ENCODE assay signal across 8 cellular contexts in genomic region chr2:189763908-189764661, GRCh38. TPM values are rescaled to one million over a fixed set of nuclear protein-coding genes. Genes with fewer than 3 reads are reported as not detected.
A peak's percentile ranks its signal among the peaks of the same experiment; 100 is the strongest.
DNase-seq lines count a peak whose midpoint lies in the region; ATAC-seq, FAIRE-seq and TF ChIP-seq lines count a peak whose summit lies in the region.

No MANE protein-coding gene starts in this region.

- peaks cover 36% of the 10 kb centered on the region for H3K36me3 Mint-ChIP-seq in Calu3 (ENCODE audit: insufficient read depth, unreplicated experiment)
- peaks cover 16% of the 10 kb centered on the region for H3K36me3 Mint-ChIP-seq in activated T-helper 1 cell treated with anti-CD3 and anti-CD28 coated beads, Interleukin-12 subunit alpha, Interleukin-12 subunit beta, Interleukin-2, Interleukin-4 antibody, amounts not matched to agents 30 ng/mL and 10 ng/mL and 1 ng/mL, durations not matched to agents 14 hours and 24 hours and 36 hours (ENCODE audit: low read depth)
- peaks cover 16% of the 10 kb centered on the region for H3K36me3 Mint-ChIP-seq in mesothelial cell of epicardium

- no peak for ATAC-seq in left colon

- H3K27ac ChIP-seq in HL-60 (replicated peaks) (peak overlapping the region; percentile 80), vagina (no peak overlapping the region)

- CTCF ChIA-PET in Calu3 (lab: Charles Lee), result interaction anchor here (2.7 kb wide), 1 partner anchor 9 kb away, joined by 12 read pairs; no protein-coding TSS in a partner anchor

- H3K4me1 ChIP-seq in vagina, result peaks cover 5% of the 10 kb centered on the region

- H3K4me3 Mint-ChIP-seq in Calu3 (ENCODE audit: low read depth, unreplicated experiment) (peak overlapping the region; percentile 89), mesothelial cell of epicardium (peak overlapping the region; percentile 94)
- H3K4me3 Mint-ChIP-seq in activated T-helper 1 cell treated with anti-CD3 and anti-CD28 coated beads, Interleukin-12 subunit alpha, Interleukin-12 subunit beta, Interleukin-2, Interleukin-4 antibody, amounts not matched to agents 30 ng/mL and 10 ng/mL and 1 ng/mL, durations not matched to agents 14 hours and 24 hours and 36 hours, result peak overlapping the region; percentile 92

- TF ChIP-seq POLR2A in vagina (IDR thresholded peaks at IDR 0.05), result no peak

- H3K36me3 ChIP-seq in vagina, result no peaks in the 10 kb centered on the region

- intact Hi-C loops in Calu3 (cut with micrococcal nuclease; ENCODE audit: unreplicated experiment) (loop anchor here (5.0 kb wide), 1 partner anchor 102 kb away; the partner anchor contains the start of gene ASNSD1), left colon (cut with DNase I, micrococcal nuclease) (loop anchor here in 1 of 2 donors (5.0 kb wide), 1 partner anchor 97 kb away; no protein-coding TSS in a partner anchor), vagina (cut with DNase I) (no loop called here)
- intact Hi-C loops in activated T-helper 1 cell treated with anti-CD3 and anti-CD28 coated beads, Interleukin-12 subunit alpha, Interleukin-12 subunit beta, Interleukin-2, Interleukin-4 antibody, amounts not matched to agents 30 ng/mL and 10 ng/mL and 1 ng/mL, durations not matched to agents 14 hours and 24 hours and 36 hours (cut with micrococcal nuclease), result loop anchor here (2.0 kb wide), 2 partner anchors 555 to 1119 kb away; partner anchors contain the start of gene HIBCH

- no peaks in the 10 kb centered on the region for H3K4me1 Mint-ChIP-seq in Calu3 (ENCODE audit: low read depth, unreplicated experiment)
- H3K4me1 Mint-ChIP-seq in activated T-helper 1 cell treated with anti-CD3 and anti-CD28 coated beads, Interleukin-12 subunit alpha, Interleukin-12 subunit beta, Interleukin-2, Interleukin-4 antibody, amounts not matched to agents 30 ng/mL and 10 ng/mL and 1 ng/mL, durations not matched to agents 14 hours and 24 hours and 36 hours (ENCODE audit: low read depth), result peaks cover 14% of the 10 kb centered on the region
- H3K4me1 Mint-ChIP-seq in mesothelial cell of epicardium, result peaks cover 13% of the 10 kb centered on the region

- H3K4me3 ChIP-seq in HL-60 (replicated peaks; ENCODE audit: insufficient read depth, low read length), result no peak overlapping the region; the same call in 1 of the 2 replicates
- H3K4me3 ChIP-seq in vagina, result peak overlapping the region in 1 of 2 donors; percentile 77

- no TSS peak for BruUV-seq in Calu3 (replicated peaks; lab: Mats Ljungman, UMichigan)

- H3K9me3 Mint-ChIP-seq in Calu3 (ENCODE audit: low read depth, unreplicated experiment) (no peaks in the 10 kb centered on the region), mesothelial cell of epicardium (no peaks in the 10 kb centered on the region)
- no peaks in the 10 kb centered on the region for H3K9me3 Mint-ChIP-seq in activated T-helper 1 cell treated with anti-CD3 and anti-CD28 coated beads, Interleukin-12 subunit alpha, Interleukin-12 subunit beta, Interleukin-2, Interleukin-4 antibody, amounts not matched to agents 30 ng/mL and 10 ng/mL and 1 ng/mL, durations not matched to agents 14 hours and 24 hours and 36 hours

- H3K27me3 Mint-ChIP-seq in Calu3 (ENCODE audit: unreplicated experiment), result no peaks in the 10 kb centered on the region
- H3K27me3 Mint-ChIP-seq in activated T-helper 1 cell treated with anti-CD3 and anti-CD28 coated beads, Interleukin-12 subunit alpha, Interleukin-12 subunit beta, Interleukin-2, Interleukin-4 antibody, amounts not matched to agents 30 ng/mL and 10 ng/mL and 1 ng/mL, durations not matched to agents 14 hours and 24 hours and 36 hours (ENCODE audit: insufficient read depth), result no peaks in the 10 kb centered on the region
- H3K27me3 Mint-ChIP-seq in mesothelial cell of epicardium (ENCODE audit: low read depth), result no peaks in the 10 kb centered on the region

- no peak for TF ChIP-seq CTCF in Calu3 (IDR thresholded peaks at IDR 0.05; ENCODE audit: unreplicated experiment)
- no peak for TF ChIP-seq CTCF in HL-60 (IDR thresholded peaks at IDR 0.05; ENCODE audit: insufficient read depth, low read length)
- TF ChIP-seq CTCF in mesothelial cell of epicardium (IDR thresholded peaks at IDR 0.05; ENCODE audit: unreplicated experiment), result no peak
- no peak for TF ChIP-seq CTCF in vagina (IDR thresholded peaks at IDR 0.05)

- H3K27me3 ChIP-seq in HL-60 (ENCODE audit: insufficient read depth, poor library complexity, severe bottlenecking) (no peaks in the 10 kb centered on the region), vagina (no peaks in the 10 kb centered on the region)

- no peaks in the 10 kb centered on the region for H3K9me3 ChIP-seq in vagina

- no peak for FAIRE-seq in frontal cortex (lab: Jason Lieb, UNC)

- H3K27ac Mint-ChIP-seq in Calu3 (ENCODE audit: unreplicated experiment) (no peak overlapping the region), mesothelial cell of epicardium (no peak overlapping the region)
- peak overlapping the region; percentile 23 for H3K27ac Mint-ChIP-seq in activated T-helper 1 cell treated with anti-CD3 and anti-CD28 coated beads, Interleukin-12 subunit alpha, Interleukin-12 subunit beta, Interleukin-2, Interleukin-4 antibody, amounts not matched to agents 30 ng/mL and 10 ng/mL and 1 ng/mL, durations not matched to agents 14 hours and 24 hours and 36 hours

- DNase-seq in Calu3 (no peak), HL-60 (ENCODE audit: low read depth in 1 of 2, low spot score in 1 of 2) (no peak), mesothelial cell of epicardium (ENCODE audit: low spot score in 2 of 2, unreplicated experiment in 2 of 2) (no peak), frontal cortex (ENCODE audit: low spot score in 2 of 2) (no peak), islet precursor cell (no peak), left colon (no peak), vagina (ENCODE audit: extremely low spot score in 2 of 2) (no peak)
- DNase-seq in activated T-helper 1 cell treated with anti-CD3 and anti-CD28 coated beads, Interleukin-12 subunit alpha, Interleukin-12 subunit beta, Interleukin-2, Interleukin-4 antibody, amounts not matched to agents 30 ng/mL and 10 ng/mL and 1 ng/mL, durations not matched to agents 14 hours and 24 hours and 36 hours (ENCODE audit: low spot score), result no peak

RNA-seq across cellular contexts. Expression of gene OSGEPL1, which starts 1.5 kb away (rescaled TPM):
- total RNA-seq in Calu3 (2022) (7.5 and 8.6 TPM in 2 replicates), mesothelial cell of epicardium (10.7 to 11.3 TPM (median 10.9 TPM) in 3 replicates), frontal cortex (26.1 TPM), left colon (1 to 10 TPM; 2.9 to 3.9 TPM), vagina (8.1 TPM)
- 8.3 and 11.4 TPM in 2 replicates for total RNA-seq in activated T-helper 1 cell treated with anti-CD3 and anti-CD28 coated beads, Interleukin-12 subunit alpha, Interleukin-12 subunit beta, Interleukin-2, Interleukin-4 antibody, amounts not matched to agents 30 ng/mL and 10 ng/mL and 1 ng/mL, durations not matched to agents 14 hours and 24 hours and 36 hours

RNA-seq across cellular contexts. Expression of gene ORMDL1, which starts 20.1 kb away (rescaled TPM):
- total RNA-seq in Calu3 (2022), result 58.4 TPM in 2 replicates
- 78.7 and 80.1 TPM in 2 replicates for total RNA-seq in activated T-helper 1 cell treated with anti-CD3 and anti-CD28 coated beads, Interleukin-12 subunit alpha, Interleukin-12 subunit beta, Interleukin-2, Interleukin-4 antibody, amounts not matched to agents 30 ng/mL and 10 ng/mL and 1 ng/mL, durations not matched to agents 14 hours and 24 hours and 36 hours
- 67.8 to 84.7 TPM (median 73.3 TPM) in 3 replicates for total RNA-seq in mesothelial cell of epicardium
- 45.2 TPM for total RNA-seq in frontal cortex
- total RNA-seq in left colon, result 10 to 100 TPM; 40.4 to 46.6 TPM
- total RNA-seq in vagina, result 58.9 TPM

RNA-seq across cellular contexts. Expression of gene PMS1, which starts 20.2 kb away (rescaled TPM):
- total RNA-seq in Calu3 (2022) (30.1 and 43.8 TPM in 2 replicates), mesothelial cell of epicardium (50.3 to 50.5 TPM (median 50.3 TPM) in 3 replicates), frontal cortex (68.5 TPM), left colon (10 to 100 TPM; 13.7 to 14.8 TPM), vagina (20.1 TPM)
- total RNA-seq in activated T-helper 1 cell treated with anti-CD3 and anti-CD28 coated beads, Interleukin-12 subunit alpha, Interleukin-12 subunit beta, Interleukin-2, Interleukin-4 antibody, amounts not matched to agents 30 ng/mL and 10 ng/mL and 1 ng/mL, durations not matched to agents 14 hours and 24 hours and 36 hours, result 54.4 and 55.9 TPM in 2 replicates
